ENCODE assay signal across 9 cellular contexts in genomic region chr2:178804791-178805190, GRCh38. TPM values are rescaled to one million over a fixed set of nuclear protein-coding genes. Genes with fewer than 3 reads are reported as not detected.
DNase-seq lines count a peak whose midpoint lies in the region; ATAC-seq and TF ChIP-seq lines count a peak whose summit lies in the region.
"Had no signal": no experiment of that assay in that cellular context is flagged by ENCODE, and none has a peak within 500 bp of the region (broad histone marks: within the 10 kb centered on the region; RNA-seq: fewer than 3 reads in every experiment).

No MANE protein-coding gene starts in this region.

- H3K4me1 ChIP-seq in KMS-11 (ENCODE audit: low read depth, poor library complexity, severe bottlenecking), result no peaks in the 10 kb centered on the region
- H3K4me1 ChIP-seq: HAP-1 had no signal

- intact Hi-C loops in sciatic nerve (cut with DNase I), result no loop called here

- H3K27ac ChIP-seq in KMS-11, result no peak overlapping the region

- peaks cover 21% of the 10 kb centered on the region for H3K36me3 Mint-ChIP-seq in brain
- H3K36me3 Mint-ChIP-seq in osteocyte (ENCODE audit: unreplicated experiment), result no peaks in the 10 kb centered on the region

- H3K79me2 ChIP-seq in KMS-11 (ENCODE audit: insufficient read depth, low read depth), result no peaks in the 10 kb centered on the region

- H3K4me3 Mint-ChIP-seq in brain, result peak overlapping the region in 2 of 5 experiments; percentile 59 to 86
- no peak overlapping the region for H3K4me3 Mint-ChIP-seq in osteocyte (ENCODE audit: unreplicated experiment)

- H3K4me3 ChIP-seq in KMS-11 (IDR thresholded peaks at IDR 0.05; ENCODE audit: insufficient read depth, low read depth, low read length), result no peak overlapping the region
- H3K4me3 ChIP-seq: HAP-1 had no signal

- H3K9ac ChIP-seq in KMS-11, result no peak overlapping the region

- peaks cover 20% of the 10 kb centered on the region for H3K4me1 Mint-ChIP-seq in brain
- H3K4me1 Mint-ChIP-seq in osteocyte (ENCODE audit: unreplicated experiment), result no peaks in the 10 kb centered on the region

- no peak overlapping the region for H2AFZ ChIP-seq in KMS-11 (ENCODE audit: low read depth)

- no peak overlapping the region for H3K4me2 ChIP-seq in KMS-11

- H3K27me3 ChIP-seq in KMS-11 (ENCODE audit: insufficient read depth, low read depth), result no peaks in the 10 kb centered on the region

- H3K27me3 Mint-ChIP-seq in brain (no peaks in the 10 kb centered on the region), osteocyte (ENCODE audit: unreplicated experiment) (peaks cover 16% of the 10 kb centered on the region)

- H3K9me3 Mint-ChIP-seq in brain (peaks cover 0 to under 1% (median 0%) of the 10 kb centered on the region in 5 experiments), osteocyte (ENCODE audit: unreplicated experiment) (no peaks in the 10 kb centered on the region)

- peak; percentile 79 for TF ChIP-seq CTCF in KMS-11 (conservative IDR thresholded peaks at IDR 0.05; ENCODE audit: low read depth, low read length)
- no peak for TF ChIP-seq CTCF in brain (conservative IDR thresholded peaks at IDR 0.05)
- peak; percentile 46 for TF ChIP-seq CTCF in osteocyte (IDR thresholded peaks at IDR 0.05)

- no peaks in the 10 kb centered on the region; the same call in 1 of the 2 replicates for H3K36me3 ChIP-seq in KMS-11 (ENCODE audit: insufficient read depth)
- H3K36me3 ChIP-seq: HAP-1 had no signal

- ATAC-seq in GM19372 (IDR thresholded peaks at IDR 0.05; ENCODE audit: low read depth, unreplicated experiment) (peak; percentile 71), sciatic nerve (no peak), HG03520 (IDR thresholded peaks at IDR 0.05; ENCODE audit: unreplicated experiment) (no peak)

- H3K27ac Mint-ChIP-seq in brain (peak overlapping the region in 3 of 5 experiments; percentile 0 to 51 (median 24)), osteocyte (ENCODE audit: unreplicated experiment) (no peak overlapping the region)

- DNase-seq in AML-193 (lab: John Stamatoyannopoulos, UW), result peak; percentile 18 to 43
- DNase-seq in osteocyte (ENCODE audit: extremely low spot score, unreplicated experiment), result no peak
- DNase-seq in sciatic nerve (ENCODE audit: low spot score), result no peak
- DNase-seq in activated CD4-positive, alpha-beta T cell treated with anti-CD3 and anti-CD28 coated beads for 1 hour, result no peak

- no peaks in the 10 kb centered on the region for H4K20me1 ChIP-seq in KMS-11 (ENCODE audit: insufficient read depth)

RNA-seq across cellular contexts. Expression of gene TTN, which starts 2.4 kb away (rescaled TPM):
- not detected for polyA plus RNA-seq in brain (ENCODE audit: insufficient read depth, low read depth, low replicate concordance)
- total RNA-seq in osteocyte, result 0.10 TPM in 1 of 2 replicates, not detected in the other
- 16.3 TPM for total RNA-seq in sciatic nerve

Comparison
In these comparisons a context has a peak if more than half of its experiments do, and no peak if none do; other contexts are left out.
1. DNase-seq: peak in AML-193 (2 of 2); none in osteocyte (single experiment), sciatic nerve (single experiment) and activated CD4-positive, alpha-beta T cell treated with anti-CD3 and anti-CD28 coated beads for 1 hour (single experiment).
2. CTCF ChIP-seq: peak in KMS-11 (single experiment) and osteocyte (single experiment); none in brain (0 of 2).
3. RNA of gene TTN, which starts 2.4 kb away (total RNA-seq): 16.3 TPM in sciatic nerve (single experiment); 0.10 TPM in osteocyte; every median in the first group is over 10 times any median in the second.